In genomic region chr9:71384343-71384742, GRCh38 we compare ENCODE assay signal across 1 cellular context.
TF ChIP-seq lines count a peak whose summit lies in the region.

No MANE protein-coding gene starts in this region.

TF ChIP-seq in GM23338, 12 proteins besides CTCF, POLR2A, EP300 and RAD21 (continued from another document):
- TF ChIP-seq ZNF462 (CRISPR knock-in tag; IDR thresholded peaks at IDR 0.05) (no peak), EZH2 (IDR thresholded peaks at IDR 0.05; ENCODE audit: low read depth, unreplicated experiment) (no peak), EZH2phosphoT487 (IDR thresholded peaks at IDR 0.05; ENCODE audit: unreplicated experiment) (no peak), ZNF114 (CRISPR knock-in tag; IDR thresholded peaks at IDR 0.05) (no peak), JUNB (IDR thresholded peaks at IDR 0.05; ENCODE audit: unreplicated experiment) (no peak)
